1 cellular context compared by ENCODE assay signal in the genomic region with DNA sequence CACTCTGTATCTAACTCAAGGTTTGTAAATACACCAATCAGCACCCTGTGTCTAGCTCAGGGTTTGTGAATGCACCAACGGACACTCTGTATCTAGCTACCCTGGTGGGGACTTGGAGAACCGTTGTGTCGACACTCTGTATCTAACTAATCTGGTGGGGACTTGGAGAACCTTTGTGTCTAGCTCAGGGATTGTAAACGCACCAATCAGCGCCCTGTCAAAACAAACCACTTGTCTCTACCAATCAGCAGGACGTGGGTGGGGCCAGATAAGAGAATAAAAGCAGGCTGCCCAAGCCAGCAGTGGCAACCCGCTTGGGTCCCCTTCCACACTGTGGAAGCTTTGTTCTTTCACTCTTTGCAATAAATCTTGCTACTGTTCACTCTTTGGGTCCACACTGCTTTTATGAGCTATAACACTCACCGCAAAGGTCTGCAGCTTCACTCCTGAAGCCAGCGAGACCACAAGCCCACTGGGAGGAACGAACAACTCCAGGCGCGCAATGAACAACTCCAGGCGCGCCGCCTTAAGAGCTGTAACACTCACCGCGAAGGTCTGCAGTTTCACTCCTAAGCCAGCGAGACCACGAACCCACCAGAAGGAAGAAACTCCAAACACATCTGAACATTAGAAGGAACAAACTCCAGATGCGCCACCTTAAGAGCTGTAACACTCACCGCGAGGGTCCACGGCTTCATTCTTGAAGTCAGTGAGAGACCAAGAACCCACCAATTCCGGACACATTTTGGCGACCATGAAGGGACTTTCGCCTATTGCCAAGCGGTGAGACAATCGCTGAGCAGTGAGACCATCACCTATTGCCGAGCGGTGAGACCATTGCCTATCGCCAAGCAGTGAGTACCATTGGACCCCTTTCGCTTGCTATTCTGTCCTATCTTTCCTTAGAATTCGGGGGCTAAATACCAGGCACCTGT.
A peak's percentile ranks its signal among the peaks of the same experiment; 100 is the strongest.
TF ChIP-seq lines count a peak whose summit lies in the region.
"Not testable (repeated sequence)": the region's sequence is repeated elsewhere in the genome, so short reads cannot be mapped to it uniquely, and the experiment has no call there.

No MANE protein-coding gene starts in this region.

TF ChIP-seq in K562, 482 proteins besides CTCF, POLR2A, EP300 and RAD21:
- not testable (repeated sequence) for TF ChIP-seq CREB1 (IDR thresholded peaks at IDR 0.05); FOXM1 (CRISPR knock-in tag; IDR thresholded peaks at IDR 0.05; ENCODE audit: low read depth)
- TF ChIP-seq CREB1 (CRISPR knock-in tag; IDR thresholded peaks at IDR 0.05), result 0 out of 2 replicates have a peak, but pooled peaks have one; percentile 20
- TF ChIP-seq THRAP3 (IDR thresholded peaks at IDR 0.05; ENCODE audit: borderline replicate concordance), result 0 out of 2 replicates have a peak, but pooled peaks have one; percentile 67
- peak; percentile 40; the same call in 1 of the 2 replicates for TF ChIP-seq FOXP1 (CRISPR knock-in tag; IDR thresholded peaks at IDR 0.05)
- peak; percentile 81 for TF ChIP-seq SP1 (CRISPR knock-in tag; IDR thresholded peaks at IDR 0.05)
- TF ChIP-seq MTA3 (IDR thresholded peaks at IDR 0.05; ENCODE audit: borderline replicate concordance), result peak; percentile 82; the same call in 1 of the 2 replicates
- TF ChIP-seq TEAD1 (CRISPR knock-in tag; IDR thresholded peaks at IDR 0.05), result 0 out of 4 replicates have a peak, but pooled peaks of 1 of the 2 experiments have one; percentile 38
- TF ChIP-seq NFYB (IDR thresholded peaks at IDR 0.05; ENCODE audit: extremely low read depth, insufficient read length), result peak; percentile 7
- TF ChIP-seq, protein P1, sequence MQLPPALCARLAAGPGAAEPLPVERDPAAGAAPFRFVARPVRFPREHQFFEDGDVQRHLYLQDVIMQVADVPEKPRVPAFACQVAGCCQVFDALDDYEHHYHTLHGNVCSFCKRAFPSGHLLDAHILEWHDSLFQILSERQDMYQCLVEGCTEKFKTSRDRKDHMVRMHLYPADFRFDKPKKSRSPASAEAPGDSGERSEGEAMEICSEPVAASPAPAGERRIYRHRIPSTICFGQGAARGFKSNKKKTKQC (CRISPR knock-in tag; IDR thresholded peaks at IDR 0.05), result 0 out of 2 replicates have a peak, but pooled peaks have one; percentile 9
- peak; percentile 66 for TF ChIP-seq RBFOX2 (IDR thresholded peaks at IDR 0.05; ENCODE audit: low read depth, low read length)
- peak in 1 of 2 experiments; percentile 37; a peak in 1 of 4 replicates for TF ChIP-seq HDAC1 (IDR thresholded peaks at IDR 0.05)
- peak; percentile 79 for TF ChIP-seq KDM5B (IDR thresholded peaks at IDR 0.05; ENCODE audit: insufficient replicate concordance, low read depth, low read length)
- peak; percentile 41; the same call in 1 of the 2 replicates for TF ChIP-seq POLR2G (IDR thresholded peaks at IDR 0.05; ENCODE audit: low read depth, low read length)
- peak; percentile 83; the same call in 1 of the 2 replicates for TF ChIP-seq ZNF445 (CRISPR knock-in tag; IDR thresholded peaks at IDR 0.05; ENCODE audit: low read depth)
- TF ChIP-seq, protein P2, sequence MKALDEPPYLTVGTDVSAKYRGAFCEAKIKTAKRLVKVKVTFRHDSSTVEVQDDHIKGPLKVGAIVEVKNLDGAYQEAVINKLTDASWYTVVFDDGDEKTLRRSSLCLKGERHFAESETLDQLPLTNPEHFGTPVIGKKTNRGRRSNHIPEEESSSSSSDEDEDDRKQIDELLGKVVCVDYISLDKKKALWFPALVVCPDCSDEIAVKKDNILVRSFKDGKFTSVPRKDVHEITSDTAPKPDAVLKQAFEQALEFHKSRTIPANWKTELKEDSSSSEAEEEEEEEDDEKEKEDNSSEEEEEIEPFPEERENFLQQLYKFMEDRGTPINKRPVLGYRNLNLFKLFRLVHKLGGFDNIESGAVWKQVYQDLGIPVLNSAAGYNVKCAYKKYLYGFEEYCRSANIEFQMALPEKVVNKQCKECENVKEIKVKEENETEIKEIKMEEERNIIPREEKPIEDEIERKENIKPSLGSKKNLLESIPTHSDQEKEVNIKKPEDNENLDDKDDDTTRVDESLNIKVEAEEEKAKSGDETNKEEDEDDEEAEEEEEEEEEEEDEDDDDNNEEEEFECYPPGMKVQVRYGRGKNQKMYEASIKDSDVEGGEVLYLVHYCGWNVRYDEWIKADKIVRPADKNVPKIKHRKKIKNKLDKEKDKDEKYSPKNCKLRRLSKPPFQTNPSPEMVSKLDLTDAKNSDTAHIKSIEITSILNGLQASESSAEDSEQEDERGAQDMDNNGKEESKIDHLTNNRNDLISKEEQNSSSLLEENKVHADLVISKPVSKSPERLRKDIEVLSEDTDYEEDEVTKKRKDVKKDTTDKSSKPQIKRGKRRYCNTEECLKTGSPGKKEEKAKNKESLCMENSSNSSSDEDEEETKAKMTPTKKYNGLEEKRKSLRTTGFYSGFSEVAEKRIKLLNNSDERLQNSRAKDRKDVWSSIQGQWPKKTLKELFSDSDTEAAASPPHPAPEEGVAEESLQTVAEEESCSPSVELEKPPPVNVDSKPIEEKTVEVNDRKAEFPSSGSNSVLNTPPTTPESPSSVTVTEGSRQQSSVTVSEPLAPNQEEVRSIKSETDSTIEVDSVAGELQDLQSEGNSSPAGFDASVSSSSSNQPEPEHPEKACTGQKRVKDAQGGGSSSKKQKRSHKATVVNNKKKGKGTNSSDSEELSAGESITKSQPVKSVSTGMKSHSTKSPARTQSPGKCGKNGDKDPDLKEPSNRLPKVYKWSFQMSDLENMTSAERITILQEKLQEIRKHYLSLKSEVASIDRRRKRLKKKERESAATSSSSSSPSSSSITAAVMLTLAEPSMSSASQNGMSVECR (CRISPR knock-in tag; IDR thresholded peaks at IDR 0.05), result peak; percentile 60
- TF ChIP-seq MAX (CRISPR knock-in tag; IDR thresholded peaks at IDR 0.05), result peak; percentile 22
- peak; percentile 68; the same call in 1 of the 2 replicates for TF ChIP-seq POLR2H (tag; IDR thresholded peaks at IDR 0.05; ENCODE audit: low read depth)
- TF ChIP-seq, protein P3, sequence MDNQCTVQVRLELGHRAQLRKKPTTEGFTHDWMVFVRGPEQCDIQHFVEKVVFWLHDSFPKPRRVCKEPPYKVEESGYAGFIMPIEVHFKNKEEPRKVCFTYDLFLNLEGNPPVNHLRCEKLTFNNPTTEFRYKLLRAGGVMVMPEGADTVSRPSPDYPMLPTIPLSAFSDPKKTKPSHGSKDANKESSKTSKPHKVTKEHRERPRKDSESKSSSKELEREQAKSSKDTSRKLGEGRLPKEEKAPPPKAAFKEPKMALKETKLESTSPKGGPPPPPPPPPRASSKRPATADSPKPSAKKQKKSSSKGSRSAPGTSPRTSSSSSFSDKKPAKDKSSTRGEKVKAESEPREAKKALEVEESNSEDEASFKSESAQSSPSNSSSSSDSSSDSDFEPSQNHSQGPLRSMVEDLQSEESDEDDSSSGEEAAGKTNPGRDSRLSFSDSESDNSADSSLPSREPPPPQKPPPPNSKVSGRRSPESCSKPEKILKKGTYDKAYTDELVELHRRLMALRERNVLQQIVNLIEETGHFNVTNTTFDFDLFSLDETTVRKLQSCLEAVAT (IDR thresholded peaks at IDR 0.05), result 0 out of 4 replicates have a peak, but pooled peaks of 1 of the 2 experiments have one; percentile 49
- 0 out of 2 replicates have a peak, but pooled peaks have one; percentile 22 for TF ChIP-seq CC2D1A (IDR thresholded peaks at IDR 0.05)
- TF ChIP-seq SUPT5H (IDR thresholded peaks at IDR 0.05), result peak; percentile 83
- peak; percentile 25 for TF ChIP-seq SAP30 (IDR thresholded peaks at IDR 0.05; ENCODE audit: borderline replicate concordance, insufficient read depth, low read depth, low read length, poor library complexity, severe bottlenecking)
- 0 out of 2 replicates have a peak, but pooled peaks have one; percentile 28 for TF ChIP-seq NCOR1 (IDR thresholded peaks at IDR 0.05)
- peak; percentile 60 for TF ChIP-seq ASH1L (IDR thresholded peaks at IDR 0.05; ENCODE audit: borderline replicate concordance, low read depth, partially characterized antibody)
- peak; percentile 69 for TF ChIP-seq POLR2B (IDR thresholded peaks at IDR 0.05; ENCODE audit: low read depth, partially characterized antibody)
- TF ChIP-seq FOXK1 (CRISPR knock-in tag; IDR thresholded peaks at IDR 0.05; ENCODE audit: borderline replicate concordance), result 0 out of 2 replicates have a peak, but pooled peaks have one; percentile 24
- TF ChIP-seq FOXM1 (IDR thresholded peaks at IDR 0.05; ENCODE audit: low read depth), result peak; percentile 16; the same call in 1 of the 2 replicates
- TF ChIP-seq GATA2 (CRISPR knock-in tag; IDR thresholded peaks at IDR 0.05), result peak; percentile 29; the same call in 1 of the 2 replicates
